ENCODE assay signal across 17 cellular contexts in genomic region chr4:113627321-113627720, GRCh38.
"Had no signal": no experiment of that assay in that cellular context is flagged by ENCODE, and none has a peak within 500 bp of the region (broad histone marks: within the 10 kb centered on the region; RNA-seq: fewer than 3 reads in every experiment).

No MANE protein-coding gene starts in this region.

- H3K27ac ChIP-seq: coronary artery, spleen, thoracic aorta had no signal

- H3K36me3 ChIP-seq: spleen, thoracic aorta had no signal

- H3K9me3 ChIP-seq: spleen, thoracic aorta had no signal

- ATAC-seq: left lobe of liver; naive thymus-derived CD4-positive, alpha-beta T cell had no signal

- H3K4me3 ChIP-seq: coronary artery, spleen, thoracic aorta had no signal

- H3K27me3 ChIP-seq: spleen had no signal

- FAIRE-seq: bronchial epithelial cell had no signal

- DNase-seq: activated CD4-positive, alpha-beta memory T cell treated with anti-CD3 and anti-CD28 coated beads for 36 hours; activated CD4-positive, alpha-beta T cell treated with anti-CD3 and anti-CD28 coated beads for 48 hours; activated CD4-positive, CD25-positive, alpha-beta regulatory T cell; amygdala; cerebellar nuclear complex; kidney; naive thymus-derived CD4-positive, alpha-beta T cell; occipital lobe; posterior cingulate gyrus; spleen; stimulated activated CD4-positive, alpha-beta T cell treated with anti-CD3 and anti-CD28 coated beads, Interleukin-4, amount 100 ng/mL, for 1 hour; stimulated activated naive CD4-positive, alpha-beta T cell treated with Interleukin-2 at 50 U/mL for 16 hours; T-helper 1 cell had no signal
